Comparison of ENCODE assay signal across 1 cellular context in genomic region chr16:87697792-87698191, GRCh38.
TF ChIP-seq lines count a peak whose summit lies in the region.

No MANE protein-coding gene starts in this region.

TF ChIP-seq in H1, 55 proteins besides CTCF, POLR2A, EP300 and RAD21:
- TF ChIP-seq POLR2AphosphoS5 (IDR thresholded peaks at IDR 0.05; ENCODE audit: low read depth, low read length) = 0 out of 2 replicates have a peak, but pooled peaks have one; percentile 4
- no peak for TF ChIP-seq HDAC2 (IDR thresholded peaks at IDR 0.05; ENCODE audit: borderline replicate concordance in 1 of 2, low read depth in 2 of 2, low read length in 2 of 2)
- no peak for TF ChIP-seq ATF3 (IDR thresholded peaks at IDR 0.05; ENCODE audit: insufficient read depth, low read depth, low read length)
- no peak for TF ChIP-seq SRF (IDR thresholded peaks at IDR 0.05; ENCODE audit: low read depth, low read length)
- no peak for TF ChIP-seq SUZ12 (IDR thresholded peaks at IDR 0.05; ENCODE audit: low read length)
- TF ChIP-seq, protein P1, sequence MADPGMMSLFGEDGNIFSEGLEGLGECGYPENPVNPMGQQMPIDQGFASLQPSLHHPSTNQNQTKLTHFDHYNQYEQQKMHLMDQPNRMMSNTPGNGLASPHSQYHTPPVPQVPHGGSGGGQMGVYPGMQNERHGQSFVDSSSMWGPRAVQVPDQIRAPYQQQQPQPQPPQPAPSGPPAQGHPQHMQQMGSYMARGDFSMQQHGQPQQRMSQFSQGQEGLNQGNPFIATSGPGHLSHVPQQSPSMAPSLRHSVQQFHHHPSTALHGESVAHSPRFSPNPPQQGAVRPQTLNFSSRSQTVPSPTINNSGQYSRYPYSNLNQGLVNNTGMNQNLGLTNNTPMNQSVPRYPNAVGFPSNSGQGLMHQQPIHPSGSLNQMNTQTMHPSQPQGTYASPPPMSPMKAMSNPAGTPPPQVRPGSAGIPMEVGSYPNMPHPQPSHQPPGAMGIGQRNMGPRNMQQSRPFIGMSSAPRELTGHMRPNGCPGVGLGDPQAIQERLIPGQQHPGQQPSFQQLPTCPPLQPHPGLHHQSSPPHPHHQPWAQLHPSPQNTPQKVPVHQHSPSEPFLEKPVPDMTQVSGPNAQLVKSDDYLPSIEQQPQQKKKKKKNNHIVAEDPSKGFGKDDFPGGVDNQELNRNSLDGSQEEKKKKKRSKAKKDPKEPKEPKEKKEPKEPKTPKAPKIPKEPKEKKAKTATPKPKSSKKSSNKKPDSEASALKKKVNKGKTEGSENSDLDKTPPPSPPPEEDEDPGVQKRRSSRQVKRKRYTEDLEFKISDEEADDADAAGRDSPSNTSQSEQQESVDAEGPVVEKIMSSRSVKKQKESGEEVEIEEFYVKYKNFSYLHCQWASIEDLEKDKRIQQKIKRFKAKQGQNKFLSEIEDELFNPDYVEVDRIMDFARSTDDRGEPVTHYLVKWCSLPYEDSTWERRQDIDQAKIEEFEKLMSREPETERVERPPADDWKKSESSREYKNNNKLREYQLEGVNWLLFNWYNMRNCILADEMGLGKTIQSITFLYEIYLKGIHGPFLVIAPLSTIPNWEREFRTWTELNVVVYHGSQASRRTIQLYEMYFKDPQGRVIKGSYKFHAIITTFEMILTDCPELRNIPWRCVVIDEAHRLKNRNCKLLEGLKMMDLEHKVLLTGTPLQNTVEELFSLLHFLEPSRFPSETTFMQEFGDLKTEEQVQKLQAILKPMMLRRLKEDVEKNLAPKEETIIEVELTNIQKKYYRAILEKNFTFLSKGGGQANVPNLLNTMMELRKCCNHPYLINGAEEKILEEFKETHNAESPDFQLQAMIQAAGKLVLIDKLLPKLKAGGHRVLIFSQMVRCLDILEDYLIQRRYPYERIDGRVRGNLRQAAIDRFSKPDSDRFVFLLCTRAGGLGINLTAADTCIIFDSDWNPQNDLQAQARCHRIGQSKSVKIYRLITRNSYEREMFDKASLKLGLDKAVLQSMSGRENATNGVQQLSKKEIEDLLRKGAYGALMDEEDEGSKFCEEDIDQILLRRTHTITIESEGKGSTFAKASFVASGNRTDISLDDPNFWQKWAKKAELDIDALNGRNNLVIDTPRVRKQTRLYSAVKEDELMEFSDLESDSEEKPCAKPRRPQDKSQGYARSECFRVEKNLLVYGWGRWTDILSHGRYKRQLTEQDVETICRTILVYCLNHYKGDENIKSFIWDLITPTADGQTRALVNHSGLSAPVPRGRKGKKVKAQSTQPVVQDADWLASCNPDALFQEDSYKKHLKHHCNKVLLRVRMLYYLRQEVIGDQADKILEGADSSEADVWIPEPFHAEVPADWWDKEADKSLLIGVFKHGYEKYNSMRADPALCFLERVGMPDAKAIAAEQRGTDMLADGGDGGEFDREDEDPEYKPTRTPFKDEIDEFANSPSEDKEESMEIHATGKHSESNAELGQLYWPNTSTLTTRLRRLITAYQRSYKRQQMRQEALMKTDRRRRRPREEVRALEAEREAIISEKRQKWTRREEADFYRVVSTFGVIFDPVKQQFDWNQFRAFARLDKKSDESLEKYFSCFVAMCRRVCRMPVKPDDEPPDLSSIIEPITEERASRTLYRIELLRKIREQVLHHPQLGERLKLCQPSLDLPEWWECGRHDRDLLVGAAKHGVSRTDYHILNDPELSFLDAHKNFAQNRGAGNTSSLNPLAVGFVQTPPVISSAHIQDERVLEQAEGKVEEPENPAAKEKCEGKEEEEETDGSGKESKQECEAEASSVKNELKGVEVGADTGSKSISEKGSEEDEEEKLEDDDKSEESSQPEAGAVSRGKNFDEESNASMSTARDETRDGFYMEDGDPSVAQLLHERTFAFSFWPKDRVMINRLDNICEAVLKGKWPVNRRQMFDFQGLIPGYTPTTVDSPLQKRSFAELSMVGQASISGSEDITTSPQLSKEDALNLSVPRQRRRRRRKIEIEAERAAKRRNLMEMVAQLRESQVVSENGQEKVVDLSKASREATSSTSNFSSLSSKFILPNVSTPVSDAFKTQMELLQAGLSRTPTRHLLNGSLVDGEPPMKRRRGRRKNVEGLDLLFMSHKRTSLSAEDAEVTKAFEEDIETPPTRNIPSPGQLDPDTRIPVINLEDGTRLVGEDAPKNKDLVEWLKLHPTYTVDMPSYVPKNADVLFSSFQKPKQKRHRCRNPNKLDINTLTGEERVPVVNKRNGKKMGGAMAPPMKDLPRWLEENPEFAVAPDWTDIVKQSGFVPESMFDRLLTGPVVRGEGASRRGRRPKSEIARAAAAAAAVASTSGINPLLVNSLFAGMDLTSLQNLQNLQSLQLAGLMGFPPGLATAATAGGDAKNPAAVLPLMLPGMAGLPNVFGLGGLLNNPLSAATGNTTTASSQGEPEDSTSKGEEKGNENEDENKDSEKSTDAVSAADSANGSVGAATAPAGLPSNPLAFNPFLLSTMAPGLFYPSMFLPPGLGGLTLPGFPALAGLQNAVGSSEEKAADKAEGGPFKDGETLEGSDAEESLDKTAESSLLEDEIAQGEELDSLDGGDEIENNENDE (IDR thresholded peaks at IDR 0.05; ENCODE audit: insufficient replicate concordance, low read length) = no peak
- TF ChIP-seq YY1 (IDR thresholded peaks at IDR 0.05; ENCODE audit: low read depth, low read length) = no peak
- no peak for TF ChIP-seq GABPA (IDR thresholded peaks at IDR 0.05; ENCODE audit: borderline replicate concordance, insufficient read depth, low read length)
TF ChIP-seq in H1: peak in this region for 1.
